8 cellular contexts compared by ENCODE assay signal in genomic region chr15:72599855-72600464, GRCh38. TPM values are rescaled to one million over a fixed set of nuclear protein-coding genes. Genes with fewer than 3 reads are reported as not detected.
DNase-seq lines count a peak whose midpoint lies in the region; ATAC-seq and TF ChIP-seq lines count a peak whose summit lies in the region.

No MANE protein-coding gene starts in this region.

- H3K9me2 ChIP-seq in neural cell (ENCODE audit: insufficient read depth, low read length), result no peaks in the 10 kb centered on the region

- peaks cover 4% of the 10 kb centered on the region; the same call in 1 of the 2 replicates for H3K4me1 Mint-ChIP-seq in HFFc6 (ENCODE audit: low read depth)

- DNase-seq in NK-92 treated with Interleukin-12 subunit alpha and Interleukin-12 subunit beta, amount 100 ng/mL, for 24 hours (lab: John Stamatoyannopoulos, UW), result peak; percentile 12
- no peak for DNase-seq in NK-92 (lab: John Stamatoyannopoulos, UW; ENCODE audit: unreplicated experiment)
- peak; percentile 55 for DNase-seq in HFFc6
- DNase-seq in RWPE2 (ENCODE audit: low spot score), result no peak
- DNase-seq in epithelial cell of esophagus (ENCODE audit: low read depth), result peak; percentile 63

- no peak overlapping the region for H3K9ac ChIP-seq in neural cell (ENCODE audit: low read length)

- TF ChIP-seq CTCF in HFFc6 (IDR thresholded peaks at IDR 0.05) (peak; percentile 88), RWPE2 (IDR thresholded peaks at IDR 0.05; ENCODE audit: poor library complexity, severe bottlenecking) (peak; percentile 99), epithelial cell of esophagus (IDR thresholded peaks at IDR 0.05; ENCODE audit: insufficient read depth, low read depth, low read length, missing control alignments) (peak; percentile 77), neural cell (IDR thresholded peaks at IDR 0.05; ENCODE audit: poor library complexity, severe bottlenecking) (peak; percentile 73)

- no peaks in the 10 kb centered on the region for H4K20me1 ChIP-seq in neural cell (ENCODE audit: insufficient read depth)

- H3K27ac ChIP-seq in RWPE2 (ENCODE audit: poor library complexity, severe bottlenecking), result no peak overlapping the region
- H3K27ac ChIP-seq in neural cell (ENCODE audit: low read length), result no peak overlapping the region

- H3K36me3 ChIP-seq in RWPE2 (ENCODE audit: low read depth), result no peaks in the 10 kb centered on the region
- H3K36me3 ChIP-seq in neural cell (ENCODE audit: insufficient read depth, low read length), result no peaks in the 10 kb centered on the region

- H2AFZ ChIP-seq in neural cell (ENCODE audit: low read depth, low read length), result no peak overlapping the region

- H3K4me1 ChIP-seq in RWPE2 (ENCODE audit: insufficient read depth, poor library complexity, severe bottlenecking), result no peaks in the 10 kb centered on the region

- peak; percentile 62 for TF ChIP-seq RAD21 in neural cell (conservative IDR thresholded peaks at IDR 0.05)

- no peaks in the 10 kb centered on the region for H3K36me3 Mint-ChIP-seq in HFFc6 (ENCODE audit: low read depth)

- no peaks in the 10 kb centered on the region for H3K27me3 ChIP-seq in RWPE2 (ENCODE audit: insufficient read depth, poor library complexity, severe bottlenecking)
- H3K27me3 ChIP-seq in neural cell (ENCODE audit: insufficient read depth, low read depth, low read length), result no peaks in the 10 kb centered on the region

- no peak overlapping the region for H3K27ac Mint-ChIP-seq in HFFc6

- no peaks in the 10 kb centered on the region for H3F3A ChIP-seq in neural cell (ENCODE audit: insufficient read depth, low read length, poor library complexity, severe bottlenecking)

- ATAC-seq in RWPE2 (ENCODE audit: low read depth) (peak; percentile 67), HG03460 (IDR thresholded peaks at IDR 0.05; ENCODE audit: unreplicated experiment) (no peak), GM21390 (IDR thresholded peaks at IDR 0.05; ENCODE audit: unreplicated experiment) (no peak)

- no peak overlapping the region for H3K4me2 ChIP-seq in neural cell (ENCODE audit: low read length)

- H3K9me3 ChIP-seq in RWPE2 (ENCODE audit: severe bottlenecking) (peaks cover 4% of the 10 kb centered on the region), neural cell (ENCODE audit: low read length) (no peaks in the 10 kb centered on the region)

- no peak for TF ChIP-seq EP300 in neural cell (conservative IDR thresholded peaks at IDR 0.05; ENCODE audit: poor library complexity, severe bottlenecking)

- peaks cover 6% of the 10 kb centered on the region for H3K27me3 Mint-ChIP-seq in HFFc6 (ENCODE audit: insufficient read depth)

- no peaks in the 10 kb centered on the region for H3K79me2 ChIP-seq in neural cell (replicated peaks; ENCODE audit: insufficient read depth, low read length)

- H3K4me3 ChIP-seq in RWPE2 (ENCODE audit: severe bottlenecking) (no peak overlapping the region), epithelial cell of esophagus (ENCODE audit: low read length) (no peak overlapping the region), neural cell (ENCODE audit: low read length) (no peak overlapping the region)

- no peaks in the 10 kb centered on the region for H3K9me3 Mint-ChIP-seq in HFFc6

- H3K4me3 Mint-ChIP-seq in HFFc6, result no peak overlapping the region

TF ChIP-seq in neural cell, 6 proteins besides CTCF, POLR2A, EP300 and RAD21:
- TF ChIP-seq SMC3 (conservative IDR thresholded peaks at IDR 0.05; ENCODE audit: poor library complexity), result peak; percentile 69
- TF ChIP-seq EZH2 (IDR thresholded peaks at IDR 0.05; ENCODE audit: borderline replicate concordance, insufficient read depth, low read length, poor library complexity, severe bottlenecking), result no peak

RNA-seq across cellular contexts. Expression of gene GOLGA6B, which starts 54.5 kb away (rescaled TPM):
- not detected for total RNA-seq in HFFc6 (2021; fragmentation: NEBNext Ultra II Directional; extraction: Animal tissue kit (Norgen Biotek cat#: 25700))
- polyA plus RNA-seq in neural cell, result not detected in 2 replicates
- 0.58 TPM in 1 of 2 replicates, not detected in the other for polyA minus RNA-seq in neural cell

Comparison
In these comparisons a context has a peak if more than half of its experiments do, and no peak if none do; other contexts are left out.
1. DNase-seq: peak in NK-92 treated with Interleukin-12 subunit alpha and Interleukin-12 subunit beta, amount 100 ng/mL, for 24 hours (single experiment), HFFc6 (single experiment) and epithelial cell of esophagus (single experiment); none in NK-92 (single experiment) and RWPE2 (single experiment).
2. Peak in every context shown above with its lines, with median percentiles within 50 percentile points of each other: CTCF ChIP-seq.